Comparison of ENCODE assay signal across 8 cellular contexts in the genomic region with DNA sequence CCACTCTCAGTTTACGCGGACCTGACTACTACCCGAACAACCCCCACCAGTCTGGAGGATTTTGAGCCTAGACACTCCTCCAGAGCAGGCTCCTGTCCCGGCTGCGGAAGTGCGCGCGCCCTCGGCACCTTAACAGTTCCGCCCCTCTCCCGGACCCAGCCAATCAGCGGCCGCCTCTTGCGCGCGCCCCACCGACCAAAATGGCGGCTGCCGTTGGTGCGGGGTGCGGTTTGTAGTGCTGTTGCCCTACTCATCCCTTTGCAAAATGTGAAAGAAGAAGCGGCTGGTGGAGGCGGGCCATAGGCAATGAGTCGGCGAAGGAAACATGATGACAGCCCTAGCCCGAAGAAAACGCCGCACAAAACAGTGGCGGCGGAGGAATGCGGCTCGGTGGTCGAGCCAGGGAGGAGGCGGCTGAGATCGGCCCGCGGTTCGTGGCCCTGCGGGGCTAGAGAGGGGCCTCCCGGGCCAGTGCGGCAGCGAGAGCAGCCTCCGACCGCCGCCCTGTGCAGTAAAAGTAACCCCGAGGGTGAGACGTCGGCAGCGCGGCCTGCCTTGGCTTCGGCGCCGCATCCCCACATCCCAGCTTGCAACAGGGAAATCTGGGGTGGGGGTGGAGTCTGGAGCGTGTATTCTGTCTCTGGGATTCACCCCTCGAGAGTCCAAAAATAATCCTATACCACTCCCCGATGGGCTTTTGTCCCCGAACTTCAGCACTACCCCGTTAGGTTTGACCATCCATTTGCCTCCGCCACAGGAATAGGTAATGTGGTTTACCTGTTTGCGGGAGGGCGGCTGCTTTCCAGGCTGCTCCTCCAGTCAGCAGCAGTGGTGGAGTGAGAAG. TPM values are rescaled to one million over a fixed set of nuclear protein-coding genes. Genes with fewer than 3 reads are reported as not detected.
DNase-seq lines count a peak whose midpoint lies in the region; ATAC-seq lines count a peak whose summit lies in the region.

A gene (plus strand): TSS at position 191 of the 844 bp plus-strand sequence. CDS start 116 bp downstream, at position 307.

- H3K36me3 Mint-ChIP-seq in CD4-positive, alpha-beta memory T cell = peaks cover 4 to 16% of the 10 kb centered on the region in 2 donors

- peak within 1 kb of the TSS; percentile 74 to 84 for H3K4me3 ChIP-seq in CD4-positive, alpha-beta memory T cell (ENCODE audit: low read length in 2 of 2)
- peak within 1 kb of the TSS; percentile 89 for H3K4me3 ChIP-seq in effector memory CD4-positive, alpha-beta T cell (ENCODE audit: insufficient read depth, low read depth, low read length, poor library complexity, severe bottlenecking)

- peak within 1 kb of the TSS; percentile 93 to 100 (median 99) for H3K27ac Mint-ChIP-seq in CD4-positive, alpha-beta memory T cell

- DNase-seq in CD4-positive, alpha-beta memory T cell = peak; percentile 92 to 93 (median 92)
- DNase-seq in HPDE6-E6E7 (ENCODE audit: extremely low spot score) (peak; percentile 85), lung microvascular endothelial cell (ENCODE audit: low read depth in 2 of 2) (peak; percentile 92 to 95)
- DNase-seq in NK-92 treated with Interleukin-12 subunit alpha and Interleukin-12 subunit beta, amount 100 ng/mL, for 24 hours (lab: John Stamatoyannopoulos, UW) = peak; percentile 76
- DNase-seq in activated CD8-positive, alpha-beta memory T cell treated with anti-CD3 and anti-CD28 coated beads for 4 hours (ENCODE audit: low read depth in 2 of 2) = peak; percentile 81 to 86
- DNase-seq in effector memory CD4-positive, alpha-beta T cell = peak; percentile 84 to 87 (median 87)
- DNase-seq in stimulated activated CD4-positive, alpha-beta T cell treated with anti-CD3 and anti-CD28 coated beads, TNF-alpha, amount 100 ng/mL, for 48 hours (ENCODE audit: low read depth in 3 of 3) = peak; percentile 84 to 87 (median 85)

- no peaks in the 10 kb centered on the region for H3K9me3 ChIP-seq in CD4-positive, alpha-beta memory T cell (ENCODE audit: control insufficient read depth in 1 of 2, low read length in 2 of 2)
- H3K9me3 ChIP-seq in effector memory CD4-positive, alpha-beta T cell (ENCODE audit: control insufficient read depth, low read length) = no peaks in the 10 kb centered on the region

- peaks cover 13% of the 10 kb centered on the region for H3K4me1 ChIP-seq in CD4-positive, alpha-beta memory T cell (ENCODE audit: insufficient read depth, low read length)
- peaks cover 4% of the 10 kb centered on the region for H3K4me1 ChIP-seq in effector memory CD4-positive, alpha-beta T cell (ENCODE audit: control insufficient read depth, insufficient read depth, low read length, poor library complexity, severe bottlenecking)

- no peaks in the 10 kb centered on the region for H3K27me3 Mint-ChIP-seq in CD4-positive, alpha-beta memory T cell

- POLR2A ChIA-PET in CD4-positive, alpha-beta memory T cell (lab: Charles Lee; ENCODE audit: partially characterized antibody) = interaction anchor here (1.0 kb wide), 1 partner anchor 760 kb away, joined by 4 read pairs; a partner anchor contains a TSS

- intact Hi-C loops in CD4-positive, alpha-beta memory T cell (cut with micrococcal nuclease) = loop anchor here (2.0 to 5.0 kb wide), 2 partner anchors 665 to 855 kb away; a partner anchor contains a TSS

- peaks cover 8 to 23% (median 12%) of the 10 kb centered on the region in 4 donors for H3K4me1 Mint-ChIP-seq in CD4-positive, alpha-beta memory T cell

- H3K27ac ChIP-seq in CD4-positive, alpha-beta memory T cell (ENCODE audit: low read depth, low read length) = peak within 1 kb of the TSS; percentile 86
- H3K27ac ChIP-seq in effector memory CD4-positive, alpha-beta T cell (ENCODE audit: insufficient read depth, low read length, poor library complexity, severe bottlenecking) = peak within 1 kb of the TSS; percentile 83

- no peaks in the 10 kb centered on the region for H3K36me3 ChIP-seq in CD4-positive, alpha-beta memory T cell (ENCODE audit: insufficient read depth, low read length)
- H3K36me3 ChIP-seq in effector memory CD4-positive, alpha-beta T cell (ENCODE audit: control insufficient read depth, insufficient read depth, low read length) = no peaks in the 10 kb centered on the region

- peak; percentile 100 for ATAC-seq in GM19463 (IDR thresholded peaks at IDR 0.05; ENCODE audit: unreplicated experiment)

- peak within 1 kb of the TSS; percentile 94 to 99 (median 99) for H3K4me3 Mint-ChIP-seq in CD4-positive, alpha-beta memory T cell

- H3K9me3 Mint-ChIP-seq in CD4-positive, alpha-beta memory T cell = no peaks in the 10 kb centered on the region

- CTCF ChIA-PET in CD4-positive, alpha-beta memory T cell (lab: Charles Lee; ENCODE audit: partially characterized antibody) = no interaction called here

- no peaks in the 10 kb centered on the region for H3K27me3 ChIP-seq in CD4-positive, alpha-beta memory T cell (ENCODE audit: insufficient read depth, low read length)
- no peaks in the 10 kb centered on the region for H3K27me3 ChIP-seq in effector memory CD4-positive, alpha-beta T cell (replicated peaks; ENCODE audit: control insufficient read depth, insufficient read depth, low read length, poor library complexity, severe bottlenecking)

RNA-seq across cellular contexts. Expression of the gene that starts here (rescaled TPM):
- 10 to 100 TPM; 13.6 to 15.1 TPM for total RNA-seq in CD4-positive, alpha-beta memory T cell
- 1 to 10 TPM; 3.9 to 5.4 TPM for polyA plus RNA-seq in CD4-positive, alpha-beta memory T cell
- 8.5 and 11.5 TPM in 2 replicates for total RNA-seq in lung microvascular endothelial cell

Comparison
In these comparisons a context has a peak if more than half of its experiments do, and no peak if none do; other contexts are left out.
1. Peak in every context shown above with its lines: DNase-seq, ATAC-seq, H3K4me3 ChIP-seq and H3K27ac ChIP-seq.